ENCODE assay signal across 17 cellular contexts in genomic region chr18:59905686-59906091, GRCh38. TPM values are rescaled to one million over a fixed set of nuclear protein-coding genes. Genes with fewer than 3 reads are reported as not detected.
DNase-seq lines count a peak whose midpoint lies in the region; ATAC-seq and TF ChIP-seq lines count a peak whose summit lies in the region.
"Had no signal": no experiment of that assay in that cellular context is flagged by ENCODE, and none has a peak within 500 bp of the region (broad histone marks: within the 10 kb centered on the region; RNA-seq: fewer than 3 reads in every experiment).

No MANE protein-coding gene starts in this region.

- no peak overlapping the region for H2AFZ ChIP-seq in GM23338

- H3K79me2 ChIP-seq in GM23338 (replicated peaks; ENCODE audit: insufficient read depth) = peaks cover 38% of the 10 kb centered on the region

- no peaks in the 10 kb centered on the region for H3K27me3 ChIP-seq in GM23338 (ENCODE audit: insufficient read depth)
- H3K27me3 ChIP-seq in neutrophil = no peaks in the 10 kb centered on the region
- peaks cover 14% of the 10 kb centered on the region for H3K27me3 ChIP-seq in lower lobe of right lung (ENCODE audit: low read depth)
- H3K27me3 ChIP-seq: SJCRH30, uterus had no signal

- no peaks in the 10 kb centered on the region for H3K9me3 Mint-ChIP-seq in activated T-cell treated with anti-CD3 and anti-CD28 coated beads, Interleukin-2, amount 50 U/mL, for 24 hours
- no peaks in the 10 kb centered on the region for H3K9me3 Mint-ChIP-seq in activated T-cell treated with anti-CD3 and anti-CD28 coated beads, Interleukin-2, amount 50 U/mL, for 4 hours
- no peaks in the 10 kb centered on the region for H3K9me3 Mint-ChIP-seq in GM23338
- H3K9me3 Mint-ChIP-seq in activated T-helper 1 cell treated with anti-CD3 and anti-CD28 coated beads, Interleukin-12 subunit alpha, Interleukin-12 subunit beta, Interleukin-2, Interleukin-4 antibody, amounts not matched to agents 30 ng/mL and 10 ng/mL and 1 ng/mL, durations not matched to agents 14 hours and 24 hours and 36 hours = peaks cover 3% of the 10 kb centered on the region
- H3K9me3 Mint-ChIP-seq: HFFc6; naive thymus-derived CD8-positive, alpha-beta T cell had no signal

- no peaks in the 10 kb centered on the region for H3K9me2 ChIP-seq in GM23338 (ENCODE audit: insufficient read depth)

- no peaks in the 10 kb centered on the region for H3K27me3 Mint-ChIP-seq in activated T-cell treated with anti-CD3 and anti-CD28 coated beads, Interleukin-2, amount 50 U/mL, for 24 hours
- no peaks in the 10 kb centered on the region for H3K27me3 Mint-ChIP-seq in activated T-cell treated with anti-CD3 and anti-CD28 coated beads, Interleukin-2, amount 50 U/mL, for 4 hours (ENCODE audit: low read depth)
- peaks cover 8% of the 10 kb centered on the region for H3K27me3 Mint-ChIP-seq in GM23338 (ENCODE audit: insufficient read depth, low read depth, poor library complexity)
- H3K27me3 Mint-ChIP-seq in activated T-helper 1 cell treated with anti-CD3 and anti-CD28 coated beads, Interleukin-12 subunit alpha, Interleukin-12 subunit beta, Interleukin-2, Interleukin-4 antibody, amounts not matched to agents 30 ng/mL and 10 ng/mL and 1 ng/mL, durations not matched to agents 14 hours and 24 hours and 36 hours (ENCODE audit: insufficient read depth) = no peaks in the 10 kb centered on the region
- H3K27me3 Mint-ChIP-seq: naive thymus-derived CD8-positive, alpha-beta T cell had no signal

- no peak for ATAC-seq in activated T-cell treated with anti-CD3 and anti-CD28 coated beads, Interleukin-2, amount 50 U/mL, for 4 hours
- no peak for ATAC-seq in GM23338
- ATAC-seq in lower lobe of right lung = no peak
- ATAC-seq in HG03565 (IDR thresholded peaks at IDR 0.05; ENCODE audit: unreplicated experiment) = no peak
- ATAC-seq: naive thymus-derived CD8-positive, alpha-beta T cell had no signal

- peaks cover 70% of the 10 kb centered on the region for H3K4me1 Mint-ChIP-seq in activated T-cell treated with anti-CD3 and anti-CD28 coated beads, Interleukin-2, amount 50 U/mL, for 24 hours (ENCODE audit: low read depth)
- peaks cover 56% of the 10 kb centered on the region for H3K4me1 Mint-ChIP-seq in activated T-cell treated with anti-CD3 and anti-CD28 coated beads, Interleukin-2, amount 50 U/mL, for 4 hours (ENCODE audit: low read depth)
- H3K4me1 Mint-ChIP-seq in GM23338 = peaks cover 57% of the 10 kb centered on the region
- H3K4me1 Mint-ChIP-seq in activated T-helper 1 cell treated with anti-CD3 and anti-CD28 coated beads, Interleukin-12 subunit alpha, Interleukin-12 subunit beta, Interleukin-2, Interleukin-4 antibody, amounts not matched to agents 30 ng/mL and 10 ng/mL and 1 ng/mL, durations not matched to agents 14 hours and 24 hours and 36 hours (ENCODE audit: low read depth) = peaks cover 81% of the 10 kb centered on the region

- H3K4me3 Mint-ChIP-seq in activated T-cell treated with anti-CD3 and anti-CD28 coated beads, Interleukin-2, amount 50 U/mL, for 24 hours = no peak overlapping the region
- H3K4me3 Mint-ChIP-seq in activated T-cell treated with anti-CD3 and anti-CD28 coated beads, Interleukin-2, amount 50 U/mL, for 4 hours = no peak overlapping the region
- H3K4me3 Mint-ChIP-seq in GM23338 = no peak overlapping the region
- peak overlapping the region; percentile 27 for H3K4me3 Mint-ChIP-seq in activated T-helper 1 cell treated with anti-CD3 and anti-CD28 coated beads, Interleukin-12 subunit alpha, Interleukin-12 subunit beta, Interleukin-2, Interleukin-4 antibody, amounts not matched to agents 30 ng/mL and 10 ng/mL and 1 ng/mL, durations not matched to agents 14 hours and 24 hours and 36 hours

- H3K9me3 ChIP-seq in neutrophil (no peaks in the 10 kb centered on the region), lower lobe of right lung (no peaks in the 10 kb centered on the region)
- H3K9me3 ChIP-seq: SJCRH30, uterus had no signal

- H3F3A ChIP-seq in GM23338 (replicated peaks; ENCODE audit: low read depth) = no peaks in the 10 kb centered on the region; the same call in 1 of the 2 replicates

- peaks cover 21% of the 10 kb centered on the region; the same call in 1 of the 2 replicates for H3K36me3 ChIP-seq in GM23338 (ENCODE audit: insufficient read depth)
- H3K36me3 ChIP-seq in neutrophil = peaks cover 6% of the 10 kb centered on the region
- no peaks in the 10 kb centered on the region for H3K36me3 ChIP-seq in lower lobe of right lung
- H3K36me3 ChIP-seq: SJCRH30, uterus had no signal

- peak overlapping the region; percentile 64 for H3K27ac Mint-ChIP-seq in activated T-cell treated with anti-CD3 and anti-CD28 coated beads, Interleukin-2, amount 50 U/mL, for 24 hours
- no peak overlapping the region for H3K27ac Mint-ChIP-seq in GM23338
- no peak overlapping the region for H3K27ac Mint-ChIP-seq in activated T-helper 1 cell treated with anti-CD3 and anti-CD28 coated beads, Interleukin-12 subunit alpha, Interleukin-12 subunit beta, Interleukin-2, Interleukin-4 antibody, amounts not matched to agents 30 ng/mL and 10 ng/mL and 1 ng/mL, durations not matched to agents 14 hours and 24 hours and 36 hours

- no peak for TF ChIP-seq CTCF in GM23338 (conservative IDR thresholded peaks at IDR 0.05; ENCODE audit: low read depth in 2 of 2)
- TF ChIP-seq CTCF in neutrophil (IDR thresholded peaks at IDR 0.05) = no peak
- no peak for TF ChIP-seq CTCF in lower lobe of right lung (IDR thresholded peaks at IDR 0.05)

- peak overlapping the region; percentile 23; the same call in 1 of the 2 replicates for H3K27ac ChIP-seq in GM23338 (ENCODE audit: low read depth)
- H3K27ac ChIP-seq in neutrophil = peak overlapping the region; percentile 97
- H3K27ac ChIP-seq in lower lobe of right lung = no peak overlapping the region
- H3K27ac ChIP-seq: SJCRH30, uterus had no signal

- intact Hi-C loops in activated T-helper 1 cell treated with anti-CD3 and anti-CD28 coated beads, Interleukin-12 subunit alpha, Interleukin-12 subunit beta, Interleukin-2, Interleukin-4 antibody, amounts not matched to agents 30 ng/mL and 10 ng/mL and 1 ng/mL, durations not matched to agents 14 hours and 24 hours and 36 hours (cut with micrococcal nuclease) = no loop called here
- intact Hi-C loops in lower lobe of right lung (cut with DNase I) = no loop called here

- H3K4me1 ChIP-seq in GM23338 (ENCODE audit: insufficient read depth) (peaks cover 47% of the 10 kb centered on the region), neutrophil (ENCODE audit: control insufficient read depth in 1 of 2, insufficient read depth in 1 of 2, low read depth in 1 of 2, low read length in 1 of 2) (peaks cover 45 to 54% of the 10 kb centered on the region in 2 experiments), lower lobe of right lung (peaks cover 20% of the 10 kb centered on the region)
- H3K4me1 ChIP-seq: uterus had no signal

- H3K4me3 ChIP-seq in GM23338 (no peak overlapping the region), neutrophil (ENCODE audit: low read depth in 1 of 2, low read length in 1 of 2) (peak overlapping the region in 1 of 2 experiments; percentile 46), lower lobe of right lung (no peak overlapping the region)
- H3K4me3 ChIP-seq: SJCRH30, uterus had no signal

- peaks cover 46% of the 10 kb centered on the region for H3K36me3 Mint-ChIP-seq in activated T-cell treated with anti-CD3 and anti-CD28 coated beads, Interleukin-2, amount 50 U/mL, for 24 hours (ENCODE audit: low read depth)
- peaks cover 32% of the 10 kb centered on the region for H3K36me3 Mint-ChIP-seq in activated T-cell treated with anti-CD3 and anti-CD28 coated beads, Interleukin-2, amount 50 U/mL, for 4 hours (ENCODE audit: insufficient read depth)
- H3K36me3 Mint-ChIP-seq in GM23338 (ENCODE audit: low read depth) = peaks cover 40% of the 10 kb centered on the region
- peaks cover 34% of the 10 kb centered on the region for H3K36me3 Mint-ChIP-seq in activated T-helper 1 cell treated with anti-CD3 and anti-CD28 coated beads, Interleukin-12 subunit alpha, Interleukin-12 subunit beta, Interleukin-2, Interleukin-4 antibody, amounts not matched to agents 30 ng/mL and 10 ng/mL and 1 ng/mL, durations not matched to agents 14 hours and 24 hours and 36 hours (ENCODE audit: low read depth)

- H4K20me1 ChIP-seq in GM23338 (replicated peaks; ENCODE audit: insufficient read depth) = peaks cover 31% of the 10 kb centered on the region

- no peak for DNase-seq in activated T-cell treated with anti-CD3 and anti-CD28 coated beads, Interleukin-2, amount 50 U/mL, for 24 hours
- DNase-seq in activated T-cell treated with anti-CD3 and anti-CD28 coated beads, Interleukin-2, amount 50 U/mL, for 4 hours = no peak
- DNase-seq in GM23338 (ENCODE audit: low spot score) (no peak), nucleus accumbens (lab: John Stamatoyannopoulos, UW) (no peak), lower lobe of right lung (no peak)
- no peak for DNase-seq in activated T-helper 1 cell treated with anti-CD3 and anti-CD28 coated beads, Interleukin-12 subunit alpha, Interleukin-12 subunit beta, Interleukin-2, Interleukin-4 antibody, amounts not matched to agents 30 ng/mL and 10 ng/mL and 1 ng/mL, durations not matched to agents 14 hours and 24 hours and 36 hours (ENCODE audit: low spot score)
- DNase-seq: ACHN; activated CD4-positive, alpha-beta T cell treated with anti-CD3 and anti-CD28 coated beads, Interleukin-2, amount 50 U/mL, for 1 hour; activated gamma-delta T cell; HFFc6; naive thymus-derived CD8-positive, alpha-beta T cell; NCI-H2029 treated with DMSO at 0.1 percent for 48 hours; NCI-H510A; SJCRH30; uterus had no signal

- peak overlapping the region; percentile 22 for H3K4me2 ChIP-seq in GM23338

TF ChIP-seq in GM23338, 12 proteins besides CTCF, POLR2A, EP300 and RAD21 (continues in another document):
- TF ChIP-seq STAT1 (IDR thresholded peaks at IDR 0.05; ENCODE audit: unreplicated experiment) = no peak

RNA-seq across cellular contexts. Expression of gene PMAIP1, which starts 5.9 kb away (rescaled TPM):
- 10 to 100 TPM; 68.7 to 93.0 (median 79.7) TPM for total RNA-seq in activated T-cell treated with anti-CD3 and anti-CD28 coated beads, Interleukin-2, amount 50 U/mL, for 4 hours
- total RNA-seq in GM23338 (2014; rRNA removed; shearing (Covaris generic)) = 151 and 156 TPM in 2 replicates
- polyA plus RNA-seq in GM23338 (2016; fragmentation: Nextera tagmentation; extraction: Ambion mirVana) = 274 and 296 TPM in 2 replicates
- total RNA-seq in activated T-helper 1 cell treated with anti-CD3 and anti-CD28 coated beads, Interleukin-12 subunit alpha, Interleukin-12 subunit beta, Interleukin-2, Interleukin-4 antibody, amounts not matched to agents 30 ng/mL and 10 ng/mL and 1 ng/mL, durations not matched to agents 14 hours and 24 hours and 36 hours = 57.2 and 59.5 TPM in 2 replicates
- total RNA-seq in lower lobe of right lung = 1.6 TPM

Comparison
In these comparisons a context has a peak if more than half of its experiments do, and no peak if none do; other contexts are left out.
1. RNA of gene PMAIP1, which starts 5.9 kb away (total RNA-seq): 151 to 156 TPM in GM23338, 68.7 to 93.0 TPM in activated T-cell treated with anti-CD3 and anti-CD28 coated beads, Interleukin-2, amount 50 U/mL, for 4 hours and 57.2 to 59.5 TPM in activated T-helper 1 cell treated with anti-CD3 and anti-CD28 coated beads, Interleukin-12 subunit alpha, Interleukin-12 subunit beta, Interleukin-2, Interleukin-4 antibody, amounts not matched to agents 30 ng/mL and 10 ng/mL and 1 ng/mL, durations not matched to agents 14 hours and 24 hours and 36 hours; 1.6 TPM in lower lobe of right lung (single experiment); every median in the first group is over 10 times any median in the second.